ENCODE assay signal across 24 cellular contexts in the genomic region with DNA sequence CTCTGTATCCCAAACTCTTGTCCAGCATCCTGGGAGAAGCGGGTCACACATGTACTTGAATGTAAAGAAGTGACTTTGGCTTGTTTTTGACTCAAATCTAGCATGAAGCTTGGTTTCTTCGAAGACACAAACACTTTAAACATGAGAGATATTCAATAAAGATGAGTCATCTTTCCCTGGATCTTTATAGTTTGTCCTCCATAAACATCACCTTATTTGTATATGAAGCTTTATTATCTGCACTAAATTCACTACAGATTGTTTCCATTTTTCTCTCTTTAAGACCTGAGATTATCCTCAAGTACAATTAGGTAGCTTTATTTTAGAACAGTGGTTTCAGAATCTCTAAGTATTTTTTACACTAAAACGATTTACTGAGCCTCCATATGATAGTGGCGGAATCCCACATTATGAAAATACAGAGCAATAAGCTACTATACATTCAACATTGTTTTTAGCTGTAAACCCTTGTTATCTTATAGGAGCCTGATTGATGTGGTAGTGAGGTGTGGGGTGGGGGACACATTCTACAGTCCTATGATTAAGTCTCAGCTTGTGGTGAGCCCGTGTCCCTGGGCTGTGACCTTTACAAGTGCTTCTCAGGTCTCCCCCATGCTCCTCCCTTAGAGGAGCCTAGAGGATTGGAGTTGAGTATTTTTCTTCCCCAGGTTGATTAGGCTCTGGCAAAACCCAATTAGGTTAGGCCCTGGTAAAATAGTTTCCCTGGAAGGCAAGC.
DNase-seq lines count a peak whose midpoint lies in the region; ATAC-seq, FAIRE-seq and TF ChIP-seq lines count a peak whose summit lies in the region.
"Had no signal": no experiment of that assay in that cellular context is flagged by ENCODE, and none has a peak within 500 bp of the region (broad histone marks: within the 10 kb centered on the region; RNA-seq: fewer than 3 reads in every experiment).

No MANE protein-coding gene starts in this region.

- H3K36me3 ChIP-seq in H7 (replicated peaks; ENCODE audit: control insufficient read depth, insufficient read depth, low read length): no peaks in the 10 kb centered on the region
- H3K36me3 ChIP-seq in adipocyte (ENCODE audit: control insufficient read depth, insufficient read depth, low read length, severe bottlenecking): no peaks in the 10 kb centered on the region
- H3K36me3 ChIP-seq in keratinocyte (ENCODE audit: control insufficient read depth in 2 of 2, extremely low read depth in 1 of 2, insufficient read depth in 2 of 2, low read length in 2 of 2): no peaks in the 10 kb centered on the region
- H3K36me3 ChIP-seq: esophagus squamous epithelium, right lobe of liver had no signal

- H3K4me1 ChIP-seq in adipocyte (ENCODE audit: control insufficient read depth, insufficient read depth, low read length) (peaks cover 11% of the 10 kb centered on the region), keratinocyte (ENCODE audit: control insufficient read depth, extremely low read depth, insufficient read depth, low read length) (peaks cover 16% of the 10 kb centered on the region)
- H3K4me1 ChIP-seq: esophagus squamous epithelium, right lobe of liver had no signal

- H3K27me3 ChIP-seq in H7 (ENCODE audit: control insufficient read depth, insufficient read depth, low read length) (no peaks in the 10 kb centered on the region), adipocyte (replicated peaks; ENCODE audit: control insufficient read depth, insufficient read depth, low read length) (no peaks in the 10 kb centered on the region), keratinocyte (ENCODE audit: control insufficient read depth, extremely low read depth, insufficient read depth, low read length) (no peaks in the 10 kb centered on the region)
- H3K27me3 ChIP-seq: esophagus squamous epithelium, right lobe of liver had no signal

- H3K9me3 ChIP-seq in adipocyte (ENCODE audit: control insufficient read depth, low read length) (peaks cover 4% of the 10 kb centered on the region), keratinocyte (ENCODE audit: control insufficient read depth, low read depth, low read length) (no peaks in the 10 kb centered on the region), T-helper 17 cell (ENCODE audit: control insufficient read depth, low read length, poor library complexity, severe bottlenecking) (no peaks in the 10 kb centered on the region)
- H3K9me3 ChIP-seq: right lobe of liver had no signal

- H4K20me1 ChIP-seq in keratinocyte (ENCODE audit: control insufficient read depth, extremely low read depth, insufficient read depth, low read length): no peaks in the 10 kb centered on the region

- H3K27ac ChIP-seq in keratinocyte (ENCODE audit: control insufficient read depth, insufficient read depth, low read length): peak overlapping the region; percentile 19
- H3K27ac ChIP-seq: esophagus squamous epithelium, right lobe of liver, RWPE1 had no signal

- no peak overlapping the region for H3K4me3 Mint-ChIP-seq in T-helper 17 cell
- H3K4me3 Mint-ChIP-seq: activated naive CD8-positive, alpha-beta T cell; activated T-helper 17 cell treated with anti-CD3 and anti-CD28 coated beads, Interleukin-2, amount 50 U/mL, for 72 hours; CD8-positive, alpha-beta T cell; immature natural killer cell; stimulated activated naive B cell treated with anti-CD40 and anti-IgM and Interleukin-4, amounts not matched to agents 10 μg/mL and 1 μg/mL and 100 μg/mL, for 72 hours had no signal

- no peak for ATAC-seq in T-helper 17 cell
- ATAC-seq in HG03139 (IDR thresholded peaks at IDR 0.05; ENCODE audit: unreplicated experiment): no peak
- ATAC-seq: activated T-helper 17 cell treated with anti-CD3 and anti-CD28 coated beads, Interleukin-2, amount 50 U/mL, for 72 hours; CD8-positive, alpha-beta T cell; left lobe of liver; right lobe of liver; stimulated activated naive B cell treated with anti-CD40 and anti-IgM and Interleukin-4, amounts not matched to agents 10 μg/mL and 1 μg/mL and 100 μg/mL, for 72 hours had no signal

- no peaks in the 10 kb centered on the region for H3K27me3 Mint-ChIP-seq in T-helper 17 cell
- H3K27me3 Mint-ChIP-seq: activated naive CD8-positive, alpha-beta T cell; progenitor cell of endocrine pancreas had no signal

- no peak overlapping the region for H3K27ac Mint-ChIP-seq in T-helper 17 cell
- H3K27ac Mint-ChIP-seq: activated naive CD8-positive, alpha-beta T cell; activated T-helper 17 cell treated with anti-CD3 and anti-CD28 coated beads, Interleukin-2, amount 50 U/mL, for 72 hours; CD8-positive, alpha-beta T cell; immature natural killer cell; progenitor cell of endocrine pancreas; stimulated activated naive B cell treated with anti-CD40 and anti-IgM and Interleukin-4, amounts not matched to agents 10 μg/mL and 1 μg/mL and 100 μg/mL, for 72 hours had no signal

- no peak for TF ChIP-seq CTCF in keratinocyte (optimal IDR thresholded peaks at IDR 0.05 in 1 of 3, IDR thresholded peaks at IDR 0.05 in 1 of 3, conservative IDR thresholded peaks at IDR 0.05 in 1 of 3; ENCODE audit: extremely low read depth in 1 of 3, insufficient read depth in 2 of 3, low read length in 3 of 3)

- no peaks in the 10 kb centered on the region for H3K79me2 ChIP-seq in keratinocyte (ENCODE audit: control insufficient read depth, insufficient read depth, low read length)

- no peaks in the 10 kb centered on the region for H3K36me3 Mint-ChIP-seq in T-helper 17 cell (ENCODE audit: low read depth)

- FAIRE-seq in keratinocyte (lab: Jason Lieb, UNC): peak; percentile 71
- FAIRE-seq: GM12892, urothelium cell line had no signal

- H3K4me2 ChIP-seq in keratinocyte (ENCODE audit: control insufficient read depth, extremely low read depth, insufficient read depth, low read depth, low read length): peak overlapping the region; percentile 37

- H3K9ac ChIP-seq in adipocyte (ENCODE audit: low read length) (no peak overlapping the region), keratinocyte (ENCODE audit: control insufficient read depth, extremely low read depth, insufficient read depth, low read length) (no peak overlapping the region)

- DNase-seq in EH (ENCODE audit: low read depth) (peak; percentile 39), H7 (peak; percentile 20), adipocyte (ENCODE audit: low read depth) (peak; percentile 14), keratinocyte (ENCODE audit: low read depth, low spot score) (no peak), NCI-H82 (lab: John Stamatoyannopoulos, UW) (no peak), T-helper 17 cell (no peak)
- DNase-seq: CD8-positive, alpha-beta T cell; dermis blood vessel endothelial cell; DMS 273 treated with DMSO at 0.1 percent for 48 hours; esophagus squamous epithelium; hypothalamus; immature natural killer cell; NCI-H1436 treated with DMSO at 0.1 percent for 48 hours; right lobe of liver; stimulated activated CD4-positive, alpha-beta T cell treated with anti-CD3 and anti-CD28 coated beads, Interleukin-15, amount 100 ng/mL, for 24 hours; stimulated activated naive B cell treated with anti-CD40 and anti-IgM and Interleukin-4, amounts not matched to agents 10 μg/mL and 1 μg/mL and 100 μg/mL, for 72 hours had no signal

- H3K9me1 ChIP-seq in keratinocyte (ENCODE audit: control insufficient read depth, extremely low read depth, insufficient read depth, low read length): no peaks in the 10 kb centered on the region

- H2AFZ ChIP-seq in keratinocyte (ENCODE audit: control insufficient read depth, low read length): no peak overlapping the region

- H3K4me3 ChIP-seq in H7 (ENCODE audit: insufficient read depth, low read depth, low read length) (no peak overlapping the region), adipocyte (ENCODE audit: low read length) (no peak overlapping the region), keratinocyte (ENCODE audit: control insufficient read depth in 2 of 3, extremely low read depth in 1 of 3, insufficient read depth in 2 of 3, low read depth in 1 of 3, low read length in 3 of 3) (no peak overlapping the region)
- H3K4me3 ChIP-seq: esophagus squamous epithelium, right lobe of liver had no signal

- dilution Hi-C loops in keratinocyte (cut with MboI; ENCODE audit: extremely low pct_ligation_motif_present, low sequenced_read_pairs): no loop called here

- no peaks in the 10 kb centered on the region for H3K4me1 Mint-ChIP-seq in T-helper 17 cell
- H3K4me1 Mint-ChIP-seq: activated T-helper 17 cell treated with anti-CD3 and anti-CD28 coated beads, Interleukin-2, amount 50 U/mL, for 72 hours; immature natural killer cell; stimulated activated naive B cell treated with anti-CD40 and anti-IgM and Interleukin-4, amounts not matched to agents 10 μg/mL and 1 μg/mL and 100 μg/mL, for 72 hours had no signal

Comparison
In these comparisons a context has a peak if more than half of its experiments do, and no peak if none do; other contexts are left out.
1. DNase-seq: peak in EH (single experiment), H7 (single experiment) and adipocyte (single experiment); none in keratinocyte (single experiment), NCI-H82 (single experiment) and T-helper 17 cell (0 of 3).